Comparison of ENCODE assay signal across 1 cellular context in genomic region chr11:47349521-47350095, GRCh38.
TF ChIP-seq lines count a peak whose summit lies in the region.

No MANE protein-coding gene starts in this region.

TF ChIP-seq in K562, 482 proteins besides CTCF, POLR2A, EP300 and RAD21:
- TF ChIP-seq SIN3A (IDR thresholded peaks at IDR 0.05; ENCODE audit: borderline replicate concordance in 2 of 2, control insufficient read depth in 1 of 2, low read depth in 2 of 2, low read length in 2 of 2) (no peak), PRMT5 (CRISPR knock-in tag; IDR thresholded peaks at IDR 0.05) (no peak), BCOR (IDR thresholded peaks at IDR 0.05) (no peak), TFAP4 (CRISPR knock-in tag; IDR thresholded peaks at IDR 0.05; ENCODE audit: borderline replicate concordance) (0 out of 2 replicates have a peak, but pooled peaks have one; percentile 15)
